Comparison of ENCODE assay signal across 8 cellular contexts in genomic region chr17:76868176-76868668, GRCh38. TPM values are rescaled to one million over a fixed set of nuclear protein-coding genes. Genes with fewer than 3 reads are reported as not detected.
A peak's percentile ranks its signal among the peaks of the same experiment; 100 is the strongest.
DNase-seq lines count a peak whose midpoint lies in the region; ATAC-seq lines count a peak whose summit lies in the region.

Gene MGAT5B (plus strand): TSS chr17:76868404. CDS start chr17:76869030, 626 bp downstream.

- no peaks in the 10 kb centered on the region for H3K9me3 ChIP-seq in endocrine pancreas (ENCODE audit: control insufficient read depth, low read length)

- H3K36me3 ChIP-seq in endocrine pancreas (ENCODE audit: control insufficient read depth, insufficient read depth, low read length), result no peaks in the 10 kb centered on the region

- no peaks in the 10 kb centered on the region for H3K27me3 ChIP-seq in endocrine pancreas (ENCODE audit: control insufficient read depth, insufficient read depth, low read length)

- no peaks in the 10 kb centered on the region for H3K9me3 Mint-ChIP-seq in activated CD8-positive, alpha-beta memory T cell treated with anti-CD3 and anti-CD28 coated beads, Interleukin-2, amount 10 ng/mL, durations not matched to agents 7 days and 5 days (ENCODE audit: low read depth)

- peak within 1 kb of the TSS; percentile 38 for H3K4me3 Mint-ChIP-seq in activated CD8-positive, alpha-beta memory T cell treated with anti-CD3 and anti-CD28 coated beads, Interleukin-2, amount 10 ng/mL, durations not matched to agents 7 days and 5 days

- H3K9ac ChIP-seq in endocrine pancreas (ENCODE audit: control insufficient read depth, insufficient read depth, low read length), result peak within 1 kb of the TSS; percentile 30

- no peak within 1 kb of the TSS for H3K4me3 ChIP-seq in endocrine pancreas (ENCODE audit: control insufficient read depth, insufficient read depth, low read length)

- H3K4me1 Mint-ChIP-seq in activated CD8-positive, alpha-beta memory T cell treated with anti-CD3 and anti-CD28 coated beads, Interleukin-2, amount 10 ng/mL, durations not matched to agents 7 days and 5 days, result peaks cover 13% of the 10 kb centered on the region

- H3K36me3 Mint-ChIP-seq in activated CD8-positive, alpha-beta memory T cell treated with anti-CD3 and anti-CD28 coated beads, Interleukin-2, amount 10 ng/mL, durations not matched to agents 7 days and 5 days, result no peaks in the 10 kb centered on the region

- in situ Hi-C loops in G401 (cut with HindIII; ENCODE audit: low sequenced_read_pairs), result no loop called here

- CTCF ChIA-PET in activated CD8-positive, alpha-beta memory T cell treated with anti-CD3 and anti-CD28 coated beads, Interleukin-2, amount 10 ng/mL, durations not matched to agents 7 days and 5 days (lab: Charles Lee), result interaction anchor here (0.6 to 6.2 kb wide), 31 partner anchors 9 to 379 kb away, joined by 3 to 121 read pairs (median 4); no protein-coding TSS in a partner anchor

- H3K27ac Mint-ChIP-seq in activated CD8-positive, alpha-beta memory T cell treated with anti-CD3 and anti-CD28 coated beads, Interleukin-2, amount 10 ng/mL, durations not matched to agents 7 days and 5 days, result no peak within 1 kb of the TSS

- no peaks in the 10 kb centered on the region for H3K4me1 ChIP-seq in endocrine pancreas (ENCODE audit: control insufficient read depth, insufficient read depth, low read length)

- DNase-seq in G401 (ENCODE audit: low spot score) (peak; percentile 74), NCI-H526 treated with DMSO at 0.1 percent for 48 hours (lab: John Stamatoyannopoulos, UW) (peak; percentile 49), mesenteric fat pad (ENCODE audit: low spot score) (peak; percentile 92)
- peak; percentile 74 for DNase-seq in activated CD8-positive, alpha-beta memory T cell treated with anti-CD3 and anti-CD28 coated beads, Interleukin-2, amount 10 ng/mL, durations not matched to agents 7 days and 5 days
- DNase-seq in stimulated activated CD8-positive, alpha-beta memory T cell treated with anti-CD3 and anti-CD28 coated beads, Interleukin-15, amount 100 ng/mL, for 4 hours (ENCODE audit: low read depth in 2 of 2), result peak; percentile 32 to 60

- ATAC-seq in HG02981 (IDR thresholded peaks at IDR 0.05; ENCODE audit: unreplicated experiment) (peak; percentile 56), HG02588 (IDR thresholded peaks at IDR 0.05; ENCODE audit: unreplicated experiment) (no peak)
- peak; percentile 97 for ATAC-seq in activated CD8-positive, alpha-beta memory T cell treated with anti-CD3 and anti-CD28 coated beads, Interleukin-2, amount 10 ng/mL, durations not matched to agents 7 days and 5 days

- H3K27me3 Mint-ChIP-seq in activated CD8-positive, alpha-beta memory T cell treated with anti-CD3 and anti-CD28 coated beads, Interleukin-2, amount 10 ng/mL, durations not matched to agents 7 days and 5 days, result peaks cover 41% of the 10 kb centered on the region

RNA-seq across cellular contexts. Expression of gene MGAT5B, which starts in this region (rescaled TPM):
- 0.80 and 3.7 TPM in 2 replicates for total RNA-seq in G401 (2014; rRNA removed; shearing (Covaris generic))
- under 1 TPM; 0.18 to 0.68 TPM for total RNA-seq in activated CD8-positive, alpha-beta memory T cell treated with anti-CD3 and anti-CD28 coated beads, Interleukin-2, amount 10 ng/mL, durations not matched to agents 7 days and 5 days
- total RNA-seq in mesenteric fat pad, result 1.1 TPM

Comparison
In these comparisons a context has a peak if more than half of its experiments do, and no peak if none do; other contexts are left out.
1. Peak in DNase-seq and ATAC-seq in activated CD8-positive, alpha-beta memory T cell treated with anti-CD3 and anti-CD28 coated beads, Interleukin-2, amount 10 ng/mL, durations not matched to agents 7 days and 5 days; RNA of the gene not detected or under 1 TPM.